Comparison of ENCODE assay signal across 8 cellular contexts in the genomic region with DNA sequence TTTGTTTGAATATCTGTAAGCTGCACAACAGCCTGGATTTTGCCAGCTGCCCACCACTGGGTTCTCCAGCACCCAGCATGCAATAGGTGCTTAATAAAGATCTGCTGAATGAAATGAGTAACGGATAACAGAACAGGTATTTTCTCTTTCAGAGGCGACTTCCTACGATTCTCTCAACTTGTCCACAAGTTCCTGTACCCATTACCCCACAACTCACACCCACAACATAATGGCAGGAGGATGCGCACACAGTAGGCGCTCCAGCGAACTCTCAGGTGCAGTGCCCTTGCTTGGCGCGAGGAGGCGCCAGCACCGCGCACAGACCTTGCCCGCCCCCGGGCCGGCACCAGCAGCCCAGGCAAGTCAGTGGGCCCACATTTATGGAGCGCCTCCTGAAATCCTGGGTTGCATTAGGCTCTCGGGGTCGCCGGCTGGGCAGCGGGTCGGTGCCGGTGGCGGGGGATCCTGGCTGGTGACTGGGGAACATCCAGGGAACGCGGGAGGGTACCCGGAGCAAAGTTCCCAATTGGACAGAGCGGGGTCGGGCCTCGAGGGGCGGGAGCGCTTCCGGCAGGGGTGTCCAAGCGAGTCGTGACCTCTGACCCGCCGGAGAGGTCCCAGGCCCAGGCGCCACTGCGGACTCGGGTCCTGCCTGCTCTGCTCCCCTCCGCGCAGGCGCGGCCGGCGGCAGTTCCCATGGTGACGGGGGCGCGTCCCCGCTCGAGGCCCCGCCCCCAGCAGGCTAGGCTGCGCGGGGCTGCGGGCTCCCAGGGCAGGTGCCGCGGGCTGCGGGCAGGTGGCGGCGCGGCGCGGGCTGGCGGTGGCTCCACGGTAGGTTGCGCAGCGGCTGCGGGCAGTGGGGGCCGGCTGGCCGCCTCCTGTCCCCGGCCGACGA.
DNase-seq lines count a peak whose midpoint lies in the region; ATAC-seq lines count a peak whose summit lies in the region.

KIAA1671 (plus strand) TSS at position 775 of the 895 bp plus-strand sequence. CDS start 75,284 bp downstream, outside the sequence.

- DNase-seq in DMS53 treated with DMSO at 0.1 percent for 48 hours (lab: John Stamatoyannopoulos, UW; ENCODE audit: unreplicated experiment) (peak; percentile 3), NCI-H345 (lab: John Stamatoyannopoulos, UW) (peak; percentile 79), cerebellar cortex (ENCODE audit: low spot score) (peak; percentile 87), islet precursor cell (peak; percentile 98)
- peak; percentile 73 to 78 for DNase-seq in stimulated activated CD4-positive, alpha-beta T cell treated with anti-CD3 and anti-CD28 coated beads, Interleukin-12 subunit alpha, Interleukin-12 subunit beta, amount 100 ng/mL, for 24 hours (ENCODE audit: low read depth in 2 of 2)

- ATAC-seq in HG02571 (IDR thresholded peaks at IDR 0.05; ENCODE audit: unreplicated experiment), result peak; percentile 57
- ATAC-seq in activated CD4-positive, CD25-positive, alpha-beta regulatory T cell treated with anti-CD3 and anti-CD28 coated beads, Interleukin-2, amount 50 U/mL, for 24 hours, result peak; percentile 92
- no peak for ATAC-seq in HG03039 (IDR thresholded peaks at IDR 0.05; ENCODE audit: unreplicated experiment)

Comparison
In these comparisons a context has a peak if more than half of its experiments do, and no peak if none do; other contexts are left out.
1. DNase-seq: peak in every context shown above with its lines; median percentile 98 in islet precursor cell; 87 in cerebellar cortex; 79 in NCI-H345; 76 in stimulated activated CD4-positive, alpha-beta T cell treated with anti-CD3 and anti-CD28 coated beads, Interleukin-12 subunit alpha, Interleukin-12 subunit beta, amount 100 ng/mL, for 24 hours; 3 in DMS53 treated with DMSO at 0.1 percent for 48 hours.